In genomic region chr3:45664558-45664957, GRCh38 we compare ENCODE assay signal across 9 cellular contexts. TPM values are rescaled to one million over a fixed set of nuclear protein-coding genes. Genes with fewer than 3 reads are reported as not detected.
A peak's percentile ranks its signal among the peaks of the same experiment; 100 is the strongest.
DNase-seq lines count a peak whose midpoint lies in the region; ATAC-seq and TF ChIP-seq lines count a peak whose summit lies in the region.
"Had no signal": no experiment of that assay in that cellular context is flagged by ENCODE, and none has a peak within 500 bp of the region (broad histone marks: within the 10 kb centered on the region; RNA-seq: fewer than 3 reads in every experiment).

No MANE protein-coding gene starts in this region.

- H3K27ac Mint-ChIP-seq in IgD-negative memory B cell = peak overlapping the region; percentile 30 to 86 (median 77)

- H3K4me1 Mint-ChIP-seq in IgD-negative memory B cell = peaks cover 21 to 23% (median 22%) of the 10 kb centered on the region in 3 donors

- TF ChIP-seq EP300 in SK-N-SH (IDR thresholded peaks at IDR 0.05; ENCODE audit: borderline replicate concordance in 1 of 2, low read depth in 1 of 2, low read length in 1 of 2) = no peak

- peak; percentile 67 for ATAC-seq in GM21360 (IDR thresholded peaks at IDR 0.05; ENCODE audit: unreplicated experiment)

- no peak for TF ChIP-seq CTCF in hepatocyte (IDR thresholded peaks at IDR 0.05; ENCODE audit: poor library complexity)
- TF ChIP-seq CTCF in foreskin fibroblast (IDR thresholded peaks at IDR 0.05; ENCODE audit: low read depth, low read length) = no peak
- TF ChIP-seq CTCF in BE2C (IDR thresholded peaks at IDR 0.05; ENCODE audit: low read depth, low read length) = no peak
- TF ChIP-seq CTCF in SK-N-SH (IDR thresholded peaks at IDR 0.05) = no peak

- H3K9me3 Mint-ChIP-seq in IgD-negative memory B cell = no peaks in the 10 kb centered on the region

- H3K36me3 ChIP-seq in hepatocyte (replicated peaks; ENCODE audit: insufficient read depth, low read depth) (peaks cover 2% of the 10 kb centered on the region), BE2C (no peaks in the 10 kb centered on the region), SK-N-SH (replicated peaks in 1 of 2; ENCODE audit: control insufficient read depth in 1 of 2, insufficient read depth in 2 of 2, low read length in 1 of 2) (peaks cover 3 to 11% of the 10 kb centered on the region in 2 experiments)

- CTCF ChIA-PET in SK-N-SH (lab: Yijun Ruan, JAX) = interaction anchor here (1.2 to 2.7 kb wide), 4 partner anchors 12 to 624 kb away, joined by 3 to 10 read pairs (median 4); no protein-coding TSS in a partner anchor

- DNase-seq in activated T-cell treated with anti-CD3 and anti-CD28 coated beads, Interleukin-2, amount 50 U/mL, for 1 hour = peak; percentile 75
- no peak for DNase-seq in hepatocyte (ENCODE audit: low spot score)
- peak; percentile 47 to 53 for DNase-seq in stimulated activated CD8-positive, alpha-beta memory T cell treated with anti-CD3 and anti-CD28 coated beads, Interleukin-2, amount 100 ng/mL, for 1 hour (ENCODE audit: low read depth in 2 of 2)
- no peak for DNase-seq in foreskin fibroblast
- no peak for DNase-seq in BE2C
- no peak for DNase-seq in SK-N-SH

- no peak overlapping the region for H3K4me3 ChIP-seq in hepatocyte
- peak overlapping the region in 1 of 2 donors; percentile 34 for H3K4me3 ChIP-seq in foreskin fibroblast (ENCODE audit: low read depth in 1 of 2, low read length in 2 of 2)
- H3K4me3 ChIP-seq in BE2C (ENCODE audit: low read depth, low read length) = no peak overlapping the region
- H3K4me3 ChIP-seq in SK-N-SH (ENCODE audit: low read depth in 2 of 2, low read length in 1 of 2) = no peak overlapping the region
- H3K4me3 ChIP-seq: SJSA1 had no signal

- H3K4me1 ChIP-seq in hepatocyte (ENCODE audit: insufficient read depth) = peaks cover 7% of the 10 kb centered on the region
- no peaks in the 10 kb centered on the region; the same call in 1 of the 2 replicates for H3K4me1 ChIP-seq in BE2C
- H3K4me1 ChIP-seq in SK-N-SH (ENCODE audit: control insufficient read depth in 1 of 2, insufficient read depth in 2 of 2, low read depth in 1 of 2, low read length in 1 of 2) = peaks cover 13 to 33% of the 10 kb centered on the region in 2 experiments; a peak in 3 of 4 replicates

- WGBS in hepatocyte (ENCODE audit: low lambda C conversion rate, missing lambda C conversion rate) = 88% methylated on average over 10 of the region's 10 CpGs
- 90% methylated on average over 10 of the region's 10 CpGs for WGBS in SK-N-SH (ENCODE audit: low lambda C conversion rate)

- peaks cover 12% of the 10 kb centered on the region for H3K79me2 ChIP-seq in hepatocyte
- H3K79me2 ChIP-seq in SK-N-SH (ENCODE audit: insufficient read depth) = peaks cover 53% of the 10 kb centered on the region

- H3K27me3 Mint-ChIP-seq in IgD-negative memory B cell = no peaks in the 10 kb centered on the region

- H3F3A ChIP-seq in SK-N-SH (replicated peaks; ENCODE audit: insufficient read depth) = peaks cover 57% of the 10 kb centered on the region

- no peak for TF ChIP-seq RAD21 in SK-N-SH (IDR thresholded peaks at IDR 0.05; ENCODE audit: low read length)

- H4K20me1 ChIP-seq in hepatocyte (ENCODE audit: insufficient read depth, poor library complexity, severe bottlenecking) = no peaks in the 10 kb centered on the region
- peaks cover 11% of the 10 kb centered on the region for H4K20me1 ChIP-seq in SK-N-SH (ENCODE audit: insufficient read depth)

- H3K9ac ChIP-seq in SK-N-SH = no peak overlapping the region

- H3K36me3 Mint-ChIP-seq in IgD-negative memory B cell = peaks cover 3% of the 10 kb centered on the region

- H3K9me3 ChIP-seq in hepatocyte (ENCODE audit: low read depth) (no peaks in the 10 kb centered on the region), BE2C (no peaks in the 10 kb centered on the region), SK-N-SH (no peaks in the 10 kb centered on the region)
- H3K9me3 ChIP-seq: SJSA1 had no signal

- H2AFZ ChIP-seq in hepatocyte = no peak overlapping the region
- no peak overlapping the region for H2AFZ ChIP-seq in SK-N-SH (ENCODE audit: low read depth)

- POLR2A ChIA-PET in SK-N-SH (lab: Yijun Ruan, JAX) = no interaction called here

- peak overlapping the region; percentile 6 to 91 (median 57) for H3K4me3 Mint-ChIP-seq in IgD-negative memory B cell

- H3K27ac ChIP-seq in hepatocyte = no peak overlapping the region
- peak overlapping the region in 1 of 2 experiments; percentile 97; a peak in 1 of 4 replicates for H3K27ac ChIP-seq in SK-N-SH (ENCODE audit: low read depth in 2 of 2, low read length in 1 of 2)
- H3K27ac ChIP-seq: SJSA1 had no signal

- H3K4me2 ChIP-seq in hepatocyte = peak overlapping the region; percentile 34
- no peak overlapping the region for H3K4me2 ChIP-seq in SK-N-SH

- H3K9me2 ChIP-seq in hepatocyte (replicated peaks; ENCODE audit: insufficient read depth) (no peaks in the 10 kb centered on the region), SK-N-SH (no peaks in the 10 kb centered on the region)

- H3K27me3 ChIP-seq in hepatocyte = no peaks in the 10 kb centered on the region
- H3K27me3 ChIP-seq in BE2C = no peaks in the 10 kb centered on the region
- H3K27me3 ChIP-seq in SK-N-SH (ENCODE audit: insufficient read depth) = no peaks in the 10 kb centered on the region
- H3K27me3 ChIP-seq: SJSA1 had no signal

TF ChIP-seq in SK-N-SH, 30 proteins besides CTCF, POLR2A, EP300 and RAD21 (continues in another document):
- TF ChIP-seq TEAD4 (IDR thresholded peaks at IDR 0.05; ENCODE audit: borderline replicate concordance, insufficient read depth) (no peak), MXI1 (IDR thresholded peaks at IDR 0.05; ENCODE audit: low read depth, low read length) (no peak), MAX (IDR thresholded peaks at IDR 0.05; ENCODE audit: low read depth) (no peak), RCOR1 (IDR thresholded peaks at IDR 0.05; ENCODE audit: low read length) (no peak), POLR2AphosphoS5 (IDR thresholded peaks at IDR 0.05; ENCODE audit: low read depth, low read length) (no peak), REST (IDR thresholded peaks at IDR 0.05; ENCODE audit: low read depth, low read length) (no peak), NFIC (IDR thresholded peaks at IDR 0.05; ENCODE audit: borderline replicate concordance) (no peak), FOXJ3 (CRISPR knock-in tag; IDR thresholded peaks at IDR 0.05) (no peak), NRF1 (IDR thresholded peaks at IDR 0.05; ENCODE audit: low read depth, low read length) (no peak)
- TF ChIP-seq, protein P1, sequence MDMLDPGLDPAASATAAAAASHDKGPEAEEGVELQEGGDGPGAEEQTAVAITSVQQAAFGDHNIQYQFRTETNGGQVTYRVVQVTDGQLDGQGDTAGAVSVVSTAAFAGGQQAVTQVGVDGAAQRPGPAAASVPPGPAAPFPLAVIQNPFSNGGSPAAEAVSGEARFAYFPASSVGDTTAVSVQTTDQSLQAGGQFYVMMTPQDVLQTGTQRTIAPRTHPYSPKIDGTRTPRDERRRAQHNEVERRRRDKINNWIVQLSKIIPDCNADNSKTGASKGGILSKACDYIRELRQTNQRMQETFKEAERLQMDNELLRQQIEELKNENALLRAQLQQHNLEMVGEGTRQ (IDR thresholded peaks at IDR 0.05; ENCODE audit: borderline replicate concordance, low read depth, low read length) = no peak
- TF ChIP-seq, protein P2, sequence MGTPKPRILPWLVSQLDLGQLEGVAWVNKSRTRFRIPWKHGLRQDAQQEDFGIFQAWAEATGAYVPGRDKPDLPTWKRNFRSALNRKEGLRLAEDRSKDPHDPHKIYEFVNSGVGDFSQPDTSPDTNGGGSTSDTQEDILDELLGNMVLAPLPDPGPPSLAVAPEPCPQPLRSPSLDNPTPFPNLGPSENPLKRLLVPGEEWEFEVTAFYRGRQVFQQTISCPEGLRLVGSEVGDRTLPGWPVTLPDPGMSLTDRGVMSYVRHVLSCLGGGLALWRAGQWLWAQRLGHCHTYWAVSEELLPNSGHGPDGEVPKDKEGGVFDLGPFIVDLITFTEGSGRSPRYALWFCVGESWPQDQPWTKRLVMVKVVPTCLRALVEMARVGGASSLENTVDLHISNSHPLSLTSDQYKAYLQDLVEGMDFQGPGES (IDR thresholded peaks at IDR 0.05; ENCODE audit: low read depth, low read length) = no peak

RNA-seq across cellular contexts. Expression of gene SACM1L, which starts 24.6 kb away (rescaled TPM):
- 14.9 TPM for polyA plus RNA-seq in IgD-negative memory B cell
- total RNA-seq in hepatocyte = 54.4 and 61.6 TPM in 2 replicates
- 26.3 and 28.1 TPM in 2 replicates for polyA plus RNA-seq in hepatocyte
- 31.2 TPM for polyA plus RNA-seq in BE2C (2012; ENCODE audit: insufficient read depth, insufficient read length, low read depth)
- polyA plus RNA-seq in SK-N-SH (2012; rRNA removed) = 11.2 and 16.7 TPM in 2 replicates
- polyA plus RNA-seq in SK-N-SH (2012; cell fraction: cytosol; rRNA removed) = 15.4 and 16.4 TPM in 2 replicates
- polyA plus RNA-seq in SK-N-SH (2012; cell fraction: nucleus; rRNA removed) = 13.7 and 35.1 TPM in 2 replicates

Comparison
In these comparisons a context has a peak if more than half of its experiments do, and no peak if none do; other contexts are left out.
1. DNase-seq: peak in activated T-cell treated with anti-CD3 and anti-CD28 coated beads, Interleukin-2, amount 50 U/mL, for 1 hour (single experiment) and stimulated activated CD8-positive, alpha-beta memory T cell treated with anti-CD3 and anti-CD28 coated beads, Interleukin-2, amount 100 ng/mL, for 1 hour (2 of 2); none in hepatocyte (single experiment), foreskin fibroblast (0 of 2), BE2C (single experiment) and SK-N-SH (single experiment).